ENCODE assay signal across 14 cellular contexts in the genomic region with DNA sequence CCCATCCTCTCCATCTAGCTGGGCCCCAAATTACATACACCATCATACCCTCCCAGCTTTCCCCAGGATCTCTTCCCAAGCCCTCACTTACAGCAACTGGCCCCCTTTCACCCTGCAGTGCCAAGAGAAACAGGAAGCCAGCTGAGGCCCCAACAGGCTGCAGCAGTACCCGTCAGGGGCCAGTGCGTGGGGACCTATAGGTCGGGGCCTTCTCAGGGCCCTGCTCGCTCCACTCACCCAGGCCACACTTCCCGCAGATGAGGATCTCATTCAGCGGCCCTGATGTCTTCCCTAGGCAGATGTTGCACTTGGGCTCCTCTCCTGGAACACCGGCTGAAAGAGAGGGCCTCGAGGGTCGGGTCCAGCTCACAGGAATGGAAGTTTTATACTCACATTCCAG. TPM values are rescaled to one million over a fixed set of nuclear protein-coding genes. Genes with fewer than 3 reads are reported as not detected.
DNase-seq lines count a peak whose midpoint lies in the region; ATAC-seq, FAIRE-seq and TF ChIP-seq lines count a peak whose summit lies in the region.
"Had no signal": no experiment of that assay in that cellular context is flagged by ENCODE, and none has a peak within 500 bp of the region (broad histone marks: within the 10 kb centered on the region; RNA-seq: fewer than 3 reads in every experiment).

No MANE protein-coding gene starts in this region.

- TF ChIP-seq RAD21 in HepG2 (CRISPR knock-in tag; IDR thresholded peaks at IDR 0.05), result no peak

- H3K4me3 Mint-ChIP-seq in T-helper 2 cell treated with Interferon-gamma antibody and Interleukin-4, amounts not matched to agents 5 μg/mL and 100 μg/mL, for 36 hours, result no peak overlapping the region

- no peak for TF ChIP-seq EP300 in stomach (IDR thresholded peaks at IDR 0.05)
- no peak for TF ChIP-seq EP300 in HepG2 (IDR thresholded peaks at IDR 0.05; ENCODE audit: low read depth in 2 of 2, low read length in 2 of 2)
- TF ChIP-seq EP300 in HepG2 (CRISPR knock-in tag; IDR thresholded peaks at IDR 0.05; ENCODE audit: borderline replicate concordance), result no peak

- intact Hi-C loops in Panc1 (cut with micrococcal nuclease; ENCODE audit: unreplicated experiment), result no loop called here
- intact Hi-C loops in stomach (cut with DNase I; ENCODE audit: low total_unique reads), result loop anchor here (10.0 kb wide), 1 partner anchor 55 kb away; a partner anchor contains a TSS
- intact Hi-C loops in HepG2 (cut with micrococcal nuclease; ENCODE audit: unreplicated experiment), result no loop called here

- DNase-seq in T-helper 2 cell treated with Interferon-gamma antibody and Interleukin-4, amounts not matched to agents 5 μg/mL and 100 μg/mL, for 36 hours (ENCODE audit: low spot score), result no peak
- DNase-seq in T-helper 2 cell (no peak), Panc1 (ENCODE audit: low read depth, low spot score) (no peak), dermis blood vessel endothelial cell (peak; percentile 19), stomach (no peak), activated gamma-delta T cell (lab: John Stamatoyannopoulos, UW) (no peak), NCI-H146 treated with DMSO at 0.1 percent for 48 hours (lab: John Stamatoyannopoulos, UW; ENCODE audit: unreplicated experiment) (no peak), HepG2 (ENCODE audit: low spot score) (no peak)
- DNase-seq: central memory CD4-positive, alpha-beta T cell; NCI-H2227 treated with DMSO at 0.1 percent for 48 hours; stimulated activated CD4-positive, alpha-beta T cell treated with anti-CD3 and anti-CD28 coated beads, Interleukin-4, amount 100 ng/mL, for 4 hours had no signal

- 83 to 92% (median 90%) methylated on average over 7 to 9 of the region's 9 CpGs for WGBS in stomach, 5 donors
- 97% methylated on average over 8 of the region's 9 CpGs for WGBS in HepG2 (ENCODE audit: low lambda C conversion rate)

- H3K9me3 Mint-ChIP-seq in T-helper 2 cell treated with Interferon-gamma antibody and Interleukin-4, amounts not matched to agents 5 μg/mL and 100 μg/mL, for 36 hours, result no peaks in the 10 kb centered on the region
- H3K9me3 Mint-ChIP-seq: activated naive CD4-positive, alpha-beta T cell treated with anti-CD3 and anti-CD28 coated beads, Interleukin-2, amount 50 U/mL, for 72 hours had no signal

- peaks cover 49% of the 10 kb centered on the region for H3K4me1 Mint-ChIP-seq in T-helper 2 cell treated with Interferon-gamma antibody and Interleukin-4, amounts not matched to agents 5 μg/mL and 100 μg/mL, for 36 hours (ENCODE audit: low read depth)

- no peak for TF ChIP-seq POLR2A in stomach (IDR thresholded peaks at IDR 0.05)
- TF ChIP-seq POLR2A in HepG2 (IDR thresholded peaks at IDR 0.05; ENCODE audit: insufficient read depth in 1 of 2, low read depth in 2 of 2, low read length in 2 of 2), result no peak

- H3K4me2 ChIP-seq in HepG2 (ENCODE audit: low read depth, low read length), result no peak overlapping the region

- H4K20me1 ChIP-seq in HepG2 (ENCODE audit: insufficient read depth, low read length), result no peaks in the 10 kb centered on the region

- peak overlapping the region; percentile 76; the same call in 1 of the 2 replicates for H3K27ac ChIP-seq in Panc1 (ENCODE audit: low read length)
- peak overlapping the region in 3 of 5 donors; percentile 89 to 92 (median 90) for H3K27ac ChIP-seq in stomach
- H3K27ac ChIP-seq in HepG2 (ENCODE audit: extremely low read length, insufficient read depth, low read length), result no peak overlapping the region

- H3K27me3 Mint-ChIP-seq in T-helper 2 cell treated with Interferon-gamma antibody and Interleukin-4, amounts not matched to agents 5 μg/mL and 100 μg/mL, for 36 hours (ENCODE audit: low read depth), result no peaks in the 10 kb centered on the region

- no peak overlapping the region for H2AFZ ChIP-seq in HepG2 (ENCODE audit: low read length)

- POLR2A ChIA-PET in Panc1 (lab: Charles Lee), result no interaction called here
- POLR2A ChIA-PET in HepG2 (lab: Yijun Ruan, JAX), result no interaction called here

- H3K4me3 ChIP-seq in Panc1 (ENCODE audit: low read depth in 2 of 2, low read length in 2 of 2) (no peak overlapping the region), stomach (no peak overlapping the region), HepG2 (replicated peaks in 1 of 3; ENCODE audit: insufficient read depth in 1 of 3, low read depth in 2 of 3, low read length in 3 of 3) (no peak overlapping the region)
- H3K4me3 ChIP-seq: right atrium auricular region had no signal

- FAIRE-seq in HepG2 (lab: Jason Lieb, UNC), result no peak

- in situ Hi-C loops in Panc1 (cut with HindIII; ENCODE audit: low pct_unique_long_range_greater_than_20kb, low sequenced_read_pairs), result no loop called here
- in situ Hi-C loops in HepG2 (cut with HindIII; ENCODE audit: extremely low pct_ligation_motif_present, low pct_unique_long_range_greater_than_20kb), result no loop called here

- H3K9me3 ChIP-seq in Panc1 (ENCODE audit: control insufficient read depth, insufficient read depth, low read depth, low read length) (no peaks in the 10 kb centered on the region), stomach (no peaks in the 10 kb centered on the region), HepG2 (ENCODE audit: low read length) (no peaks in the 10 kb centered on the region)
- H3K9me3 ChIP-seq: heart right ventricle, right atrium auricular region had no signal

- H3K79me2 ChIP-seq in HepG2 (ENCODE audit: insufficient read depth, low read length), result peaks cover 6% of the 10 kb centered on the region

- TF ChIP-seq CTCF in Panc1 (IDR thresholded peaks at IDR 0.05), result no peak
- no peak for TF ChIP-seq CTCF in stomach (IDR thresholded peaks at IDR 0.05)
- TF ChIP-seq CTCF in HepG2 (CRISPR knock-in tag; IDR thresholded peaks at IDR 0.05), result no peak

- CTCF ChIA-PET in Panc1 (lab: Charles Lee), result no interaction called here
- CTCF ChIA-PET in HepG2 (lab: Yijun Ruan, JAX; ENCODE audit: low intra/inter-chr PET ratio, low total read pairs), result no interaction called here

- H3K9ac ChIP-seq in HepG2 (ENCODE audit: insufficient read depth, low read depth, low read length), result no peak overlapping the region

- H3K27me3 ChIP-seq in Panc1 (ENCODE audit: control insufficient read depth, insufficient read depth, low read length) (no peaks in the 10 kb centered on the region), stomach (no peaks in the 10 kb centered on the region), HepG2 (ENCODE audit: control insufficient read depth in 1 of 2, insufficient read depth in 2 of 2, low read length in 2 of 2) (no peaks in the 10 kb centered on the region)
- H3K27me3 ChIP-seq: heart right ventricle, right atrium auricular region had no signal

- BruUV-seq in Panc1 (replicated peaks; lab: Mats Ljungman, UMichigan), result no TSS peak
- no TSS peak for BruUV-seq in HepG2 (replicated peaks; lab: Mats Ljungman, UMichigan)

- H3K27ac Mint-ChIP-seq in T-helper 2 cell treated with Interferon-gamma antibody and Interleukin-4, amounts not matched to agents 5 μg/mL and 100 μg/mL, for 36 hours, result peak overlapping the region; percentile 62

- H3K36me3 ChIP-seq in Panc1 (ENCODE audit: control insufficient read depth, insufficient read depth, low read length), result peaks cover 3% of the 10 kb centered on the region; the same call in 1 of the 2 replicates
- peaks cover 3 to 55% (median 34%) of the 10 kb centered on the region in 4 donors for H3K36me3 ChIP-seq in stomach
- H3K36me3 ChIP-seq in HepG2 (replicated peaks in 1 of 2; ENCODE audit: control insufficient read depth in 1 of 2, insufficient read depth in 2 of 2, low read length in 2 of 2), result peaks cover 22 to 67% of the 10 kb centered on the region in 2 experiments; a peak in 4 of 5 replicates
- H3K36me3 ChIP-seq: right atrium auricular region had no signal

- H3K4me1 ChIP-seq in Panc1 (ENCODE audit: control insufficient read depth, insufficient read depth, low read length) (peaks cover 36% of the 10 kb centered on the region), stomach (peaks cover 13 to 31% (median 19%) of the 10 kb centered on the region in 4 donors), HepG2 (ENCODE audit: insufficient read depth, low read length) (peaks cover 19% of the 10 kb centered on the region)

- peaks cover 82% of the 10 kb centered on the region for H3K36me3 Mint-ChIP-seq in T-helper 2 cell treated with Interferon-gamma antibody and Interleukin-4, amounts not matched to agents 5 μg/mL and 100 μg/mL, for 36 hours (ENCODE audit: low read depth)

- ATAC-seq in Panc1 (no peak), HepG2 (no peak)
- ATAC-seq: activated naive CD4-positive, alpha-beta T cell treated with anti-CD3 and anti-CD28 coated beads, Interleukin-2, amount 50 U/mL, for 72 hours; heart right ventricle had no signal

RNA-seq across cellular contexts. Expression of a gene that starts 6.8 kb away (rescaled TPM):
- total RNA-seq in Panc1 (2021; ENCODE audit: unreplicated experiment), result 91.1 TPM
- polyA plus RNA-seq in Panc1 (2012; ENCODE audit: insufficient read length), result 56.2 TPM
- 20.4 and 81.7 TPM in 2 replicates for total RNA-seq in dermis blood vessel endothelial cell
- 100 to 1,000 TPM in 1 of 5 donors, 10 to 100 TPM in 4; 13.3 to 251 (median 26.8) TPM for total RNA-seq in stomach
- polyA plus RNA-seq in stomach, result 10 to 100 TPM; 10.7 to 28.3 (median 27.6) TPM
- 38.9 and 41.3 TPM in 2 replicates for total RNA-seq in HepG2 (2016; rRNA removed; fragmentation: Illumina TruSeq; extraction: Trizol)
- total RNA-seq in HepG2 (2016; cell fraction: cytosol; rRNA removed; fragmentation: Illumina TruSeq; extraction: Trizol; ENCODE audit: low read depth), result 37.4 and 48.9 TPM in 2 replicates
- 37.1 and 41.5 TPM in 2 replicates for total RNA-seq in HepG2 (2016; cell fraction: insoluble cytoplasmic fraction; rRNA removed; fragmentation: Illumina TruSeq; extraction: Trizol)
- total RNA-seq in HepG2 (2016; cell fraction: membrane; rRNA removed; fragmentation: Illumina TruSeq; extraction: Trizol), result 43.2 and 56.9 TPM in 2 replicates
- 34.7 and 40.7 TPM in 2 replicates for total RNA-seq in HepG2 (2016; cell fraction: nucleus; rRNA removed; fragmentation: Illumina TruSeq; extraction: Trizol)
- polyA plus RNA-seq in HepG2 (2011; rRNA removed), result 25.5 and 29.7 TPM in 2 replicates
- polyA plus RNA-seq in HepG2 (2011; cell fraction: cytosol; rRNA removed), result 20.2 and 33.0 TPM in 2 replicates
- polyA plus RNA-seq in HepG2 (2011; cell fraction: nucleus; rRNA removed), result 61.0 and 76.3 TPM in 2 replicates
- 20.3 and 24.3 TPM in 2 replicates for polyA plus RNA-seq in HepG2 (2012)
- 79.2 and 107 TPM in 2 replicates for polyA plus RNA-seq in HepG2 (2016; cell fraction: cytosol; fragmentation: Illumina TruSeq; extraction: Trizol; ENCODE audit: low read depth)
- polyA plus RNA-seq in HepG2 (2016; cell fraction: insoluble cytoplasmic fraction; fragmentation: Illumina TruSeq; extraction: Trizol; ENCODE audit: low read depth), result 42.2 and 45.3 TPM in 2 replicates
- polyA plus RNA-seq in HepG2 (2016; cell fraction: membrane; fragmentation: Illumina TruSeq; extraction: Trizol; ENCODE audit: low read depth), result 66.8 and 74.2 TPM in 2 replicates
- 60.4 and 66.8 TPM in 2 replicates for polyA plus RNA-seq in HepG2 (2016; cell fraction: nucleus; fragmentation: Illumina TruSeq; extraction: Trizol; ENCODE audit: insufficient read depth, low read depth)
- 67.2 and 159 TPM in 2 replicates for polyA minus RNA-seq in HepG2 (2011; rRNA and poly(A)+ RNA removed; ENCODE audit: low replicate concordance)
- 15.8 and 17.7 TPM in 2 replicates for polyA minus RNA-seq in HepG2 (2011; cell fraction: cytosol; rRNA and poly(A)+ RNA removed)
- 34.7 and 42.2 TPM in 2 replicates for polyA minus RNA-seq in HepG2 (2011; cell fraction: nucleus; rRNA and poly(A)+ RNA removed)

RNA-seq across cellular contexts. Expression of a gene that starts 27.5 kb away (rescaled TPM):
- total RNA-seq in Panc1 (2021; ENCODE audit: unreplicated experiment) (53.0 TPM), dermis blood vessel endothelial cell (21.8 and 33.9 TPM in 2 replicates), stomach (10 to 100 TPM; 18.8 to 39.1 (median 28.4) TPM), HepG2 (2016; rRNA removed; fragmentation: Illumina TruSeq; extraction: Trizol) (18.1 and 32.6 TPM in 2 replicates)
- polyA plus RNA-seq in Panc1 (2012; ENCODE audit: insufficient read length), result 42.9 TPM
- polyA plus RNA-seq in stomach (10 to 100 TPM; 14.8 to 18.5 (median 15.7) TPM), HepG2 (2011; rRNA removed) (10.6 and 12.7 TPM in 2 replicates)
- total RNA-seq in HepG2 (2016; cell fraction: cytosol; rRNA removed; fragmentation: Illumina TruSeq; extraction: Trizol; ENCODE audit: low read depth), result 4.5 and 4.8 TPM in 2 replicates
- 18.2 and 34.4 TPM in 2 replicates for total RNA-seq in HepG2 (2016; cell fraction: insoluble cytoplasmic fraction; rRNA removed; fragmentation: Illumina TruSeq; extraction: Trizol)
- 10.6 and 10.9 TPM in 2 replicates for total RNA-seq in HepG2 (2016; cell fraction: membrane; rRNA removed; fragmentation: Illumina TruSeq; extraction: Trizol)
- 12.4 and 13.6 TPM in 2 replicates for total RNA-seq in HepG2 (2016; cell fraction: nucleus; rRNA removed; fragmentation: Illumina TruSeq; extraction: Trizol)
- 5.4 and 8.9 TPM in 2 replicates for polyA plus RNA-seq in HepG2 (2011; cell fraction: cytosol; rRNA removed)
- polyA plus RNA-seq in HepG2 (2011; cell fraction: nucleus; rRNA removed), result 3.1 and 5.2 TPM in 2 replicates
- 9.2 and 10.8 TPM in 2 replicates for polyA plus RNA-seq in HepG2 (2012)
- 1.4 and 1.6 TPM in 2 replicates for polyA plus RNA-seq in HepG2 (2016; cell fraction: cytosol; fragmentation: Illumina TruSeq; extraction: Trizol; ENCODE audit: low read depth)
- 28.5 and 31.9 TPM in 2 replicates for polyA plus RNA-seq in HepG2 (2016; cell fraction: insoluble cytoplasmic fraction; fragmentation: Illumina TruSeq; extraction: Trizol; ENCODE audit: low read depth)
- polyA plus RNA-seq in HepG2 (2016; cell fraction: membrane; fragmentation: Illumina TruSeq; extraction: Trizol; ENCODE audit: low read depth), result 5.5 and 6.3 TPM in 2 replicates
- polyA plus RNA-seq in HepG2 (2016; cell fraction: nucleus; fragmentation: Illumina TruSeq; extraction: Trizol; ENCODE audit: insufficient read depth, low read depth), result 15.3 and 18.2 TPM in 2 replicates
- 11.4 and 32.6 TPM in 2 replicates for polyA minus RNA-seq in HepG2 (2011; rRNA and poly(A)+ RNA removed; ENCODE audit: low replicate concordance)
- 10.7 and 13.2 TPM in 2 replicates for polyA minus RNA-seq in HepG2 (2011; cell fraction: cytosol; rRNA and poly(A)+ RNA removed)
- 14.9 and 16.2 TPM in 2 replicates for polyA minus RNA-seq in HepG2 (2011; cell fraction: nucleus; rRNA and poly(A)+ RNA removed)

RNA-seq across cellular contexts. Expression of a gene that starts 56.4 kb away (rescaled TPM):
- total RNA-seq in Panc1 (2021; ENCODE audit: unreplicated experiment) (4.7 TPM), dermis blood vessel endothelial cell (1.1 and 4.4 TPM in 2 replicates), stomach (10 to 100 TPM in 1 of 5 donors, 1 to 10 TPM in 3, under 1 TPM in 1; 0.58 to 10.3 (median 2.8) TPM), HepG2 (2016; rRNA removed; fragmentation: Illumina TruSeq; extraction: Trizol) (0.11 and 0.44 TPM in 2 replicates)
- polyA plus RNA-seq in Panc1 (2012; ENCODE audit: insufficient read length), result 3.7 TPM
- polyA plus RNA-seq in stomach (1 to 10 TPM; 2.3 to 6.8 (median 3.7) TPM), HepG2 (2011; rRNA removed) (1.0 and 1.8 TPM in 2 replicates)
- 0.09 and 0.10 TPM in 2 replicates for total RNA-seq in HepG2 (2016; cell fraction: cytosol; rRNA removed; fragmentation: Illumina TruSeq; extraction: Trizol; ENCODE audit: low read depth)
- total RNA-seq in HepG2 (2016; cell fraction: insoluble cytoplasmic fraction; rRNA removed; fragmentation: Illumina TruSeq; extraction: Trizol), result 0.25 and 0.39 TPM in 2 replicates
- total RNA-seq in HepG2 (2016; cell fraction: membrane; rRNA removed; fragmentation: Illumina TruSeq; extraction: Trizol), result 0.09 and 0.21 TPM in 2 replicates
- total RNA-seq in HepG2 (2016; cell fraction: nucleus; rRNA removed; fragmentation: Illumina TruSeq; extraction: Trizol), result 0.75 and 0.87 TPM in 2 replicates
- 0.48 and 0.60 TPM in 2 replicates for polyA plus RNA-seq in HepG2 (2011; cell fraction: cytosol; rRNA removed)
- polyA plus RNA-seq in HepG2 (2011; cell fraction: nucleus; rRNA removed), result 5.5 and 7.6 TPM in 2 replicates
- 0.59 and 0.96 TPM in 2 replicates for polyA plus RNA-seq in HepG2 (2012)
- 0.07 and 0.10 TPM in 2 replicates for polyA plus RNA-seq in HepG2 (2016; cell fraction: cytosol; fragmentation: Illumina TruSeq; extraction: Trizol; ENCODE audit: low read depth)
- 0.19 and 0.26 TPM in 2 replicates for polyA plus RNA-seq in HepG2 (2016; cell fraction: insoluble cytoplasmic fraction; fragmentation: Illumina TruSeq; extraction: Trizol; ENCODE audit: low read depth)
- polyA plus RNA-seq in HepG2 (2016; cell fraction: membrane; fragmentation: Illumina TruSeq; extraction: Trizol; ENCODE audit: low read depth), result 0.09 and 0.19 TPM in 2 replicates
- polyA plus RNA-seq in HepG2 (2016; cell fraction: nucleus; fragmentation: Illumina TruSeq; extraction: Trizol; ENCODE audit: insufficient read depth, low read depth), result 2.2 TPM in 2 replicates
- 0.91 and 1.4 TPM in 2 replicates for polyA minus RNA-seq in HepG2 (2011; rRNA and poly(A)+ RNA removed; ENCODE audit: low replicate concordance)
- 0.09 and 0.20 TPM in 2 replicates for polyA minus RNA-seq in HepG2 (2011; cell fraction: cytosol; rRNA and poly(A)+ RNA removed)
- 3.5 and 3.7 TPM in 2 replicates for polyA minus RNA-seq in HepG2 (2011; cell fraction: nucleus; rRNA and poly(A)+ RNA removed)
